8 cellular contexts compared by ENCODE assay signal in the genomic region with DNA sequence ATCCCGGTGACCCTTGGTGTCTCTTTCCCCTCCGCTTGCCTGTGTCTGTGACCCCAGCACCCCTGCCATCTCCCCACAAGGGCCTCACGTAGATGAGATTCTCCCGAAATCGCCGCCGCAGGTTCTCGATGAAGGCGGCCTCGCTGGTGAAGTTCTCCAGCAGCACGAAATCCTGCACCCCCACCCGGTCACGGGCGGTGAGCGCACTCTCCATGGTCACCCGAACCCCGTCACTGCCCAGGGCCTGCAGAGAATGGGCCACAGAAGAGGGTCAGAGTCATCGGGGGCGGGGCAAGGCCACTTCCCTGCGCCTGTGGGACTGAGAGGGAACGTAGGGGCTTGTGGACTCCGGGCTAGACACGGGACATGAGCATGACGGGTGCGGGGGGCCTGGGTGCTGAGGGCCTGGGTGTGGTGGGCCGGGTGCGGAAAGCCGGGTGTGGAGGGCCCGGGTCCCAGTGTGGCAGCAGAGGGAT. TPM values are rescaled to one million over a fixed set of nuclear protein-coding genes. Genes with fewer than 3 reads are reported as not detected.
A peak's percentile ranks its signal among the peaks of the same experiment; 100 is the strongest.
DNase-seq lines count a peak whose midpoint lies in the region; ATAC-seq, FAIRE-seq and TF ChIP-seq lines count a peak whose summit lies in the region.

No MANE protein-coding gene starts in this region.

- no peak for FAIRE-seq in HTR-8/SVneo (lab: Jason Lieb, UNC)

- H3K4me1 ChIP-seq in BLaER1 (peaks cover 46% of the 10 kb centered on the region), MM.1S (ENCODE audit: low read length) (peaks cover 11% of the 10 kb centered on the region; the same call in 1 of the 2 replicates), osteoblast (ENCODE audit: insufficient read depth, low read length) (peaks cover 19% of the 10 kb centered on the region)

- H3K9me2 ChIP-seq in MM.1S (replicated peaks; ENCODE audit: insufficient read depth, low read length): no peaks in the 10 kb centered on the region

- no peak overlapping the region for H2AFZ ChIP-seq in MM.1S (ENCODE audit: low read length)
- no peak overlapping the region for H2AFZ ChIP-seq in osteoblast (ENCODE audit: low read length)

- H3K4me3 Mint-ChIP-seq in effector memory CD8-positive, alpha-beta T cell: peak overlapping the region; percentile 35 to 53

- no peak overlapping the region for H3K4me3 ChIP-seq in BLaER1
- H3K4me3 ChIP-seq in MM.1S (ENCODE audit: low read length): no peak overlapping the region
- H3K4me3 ChIP-seq in osteoblast (ENCODE audit: insufficient read depth, low read length): peak overlapping the region; percentile 82

- peaks cover 22% of the 10 kb centered on the region for H3K36me3 Mint-ChIP-seq in effector memory CD8-positive, alpha-beta T cell (ENCODE audit: insufficient read depth)

- H4K20me1 ChIP-seq in BLaER1 (peaks cover 40% of the 10 kb centered on the region), MM.1S (ENCODE audit: insufficient read depth, low read length) (no peaks in the 10 kb centered on the region), osteoblast (ENCODE audit: insufficient read depth, low read length) (peaks cover 27% of the 10 kb centered on the region)

- H3K79me2 ChIP-seq in MM.1S (ENCODE audit: low read length) (peaks cover 11% of the 10 kb centered on the region), osteoblast (ENCODE audit: insufficient read depth, low read length) (peaks cover 45% of the 10 kb centered on the region)

- H3K9ac ChIP-seq in BLaER1 (no peak overlapping the region), MM.1S (ENCODE audit: low read length) (no peak overlapping the region)

- H3K9me3 ChIP-seq in BLaER1 (no peaks in the 10 kb centered on the region), MM.1S (replicated peaks; ENCODE audit: insufficient read depth, low read length) (no peaks in the 10 kb centered on the region), osteoblast (ENCODE audit: low read depth, low read length) (no peaks in the 10 kb centered on the region)

- H3K4me1 Mint-ChIP-seq in effector memory CD8-positive, alpha-beta T cell (ENCODE audit: low read depth in 2 of 2): peaks cover 6 to 10% of the 10 kb centered on the region in 2 donors

- H3K27me3 Mint-ChIP-seq in effector memory CD8-positive, alpha-beta T cell: no peaks in the 10 kb centered on the region

- no peak for DNase-seq in MM.1S
- DNase-seq in effector memory CD8-positive, alpha-beta T cell: no peak
- peak; percentile 81 for DNase-seq in osteoblast (ENCODE audit: insufficient read length, low spot score, missing footprints)
- no peak for DNase-seq in HTR-8/SVneo (ENCODE audit: insufficient read length, low spot score)
- no peak for DNase-seq in NCI-H345 (lab: John Stamatoyannopoulos, UW)
- no peak for DNase-seq in activated gamma-delta T cell treated with Interleukin-2 at 50 U/mL for 16 hours

- no peaks in the 10 kb centered on the region for H3F3A ChIP-seq in MM.1S (ENCODE audit: insufficient read depth, low read length)

- TF ChIP-seq CTCF in MM.1S (IDR thresholded peaks at IDR 0.05; ENCODE audit: low read length) (no peak), osteoblast (IDR thresholded peaks at IDR 0.05; ENCODE audit: extremely low read depth, low read depth, low read length) (no peak)

- H3K27ac ChIP-seq in BLaER1 (no peak overlapping the region), MM.1S (ENCODE audit: low read length) (no peak overlapping the region), osteoblast (ENCODE audit: low read depth, low read length) (no peak overlapping the region)

- H3K27me3 ChIP-seq in BLaER1 (no peaks in the 10 kb centered on the region), MM.1S (replicated peaks; ENCODE audit: insufficient read depth, low read length) (no peaks in the 10 kb centered on the region), osteoblast (ENCODE audit: insufficient read depth, low read length) (no peaks in the 10 kb centered on the region)

- ATAC-seq in effector memory CD8-positive, alpha-beta T cell (replicated peaks): no peak
- no peak for ATAC-seq in GM21515 (IDR thresholded peaks at IDR 0.05; ENCODE audit: unreplicated experiment)

- H3K9me3 Mint-ChIP-seq in effector memory CD8-positive, alpha-beta T cell: no peaks in the 10 kb centered on the region

- H3K4me2 ChIP-seq in BLaER1 (peak overlapping the region; percentile 98), MM.1S (ENCODE audit: low read depth, low read length) (peak overlapping the region; percentile 23; the same call in 1 of the 2 replicates), osteoblast (ENCODE audit: insufficient read depth, low read length) (peak overlapping the region; percentile 93)

- H3K36me3 ChIP-seq in BLaER1 (peaks cover 34% of the 10 kb centered on the region), MM.1S (replicated peaks; ENCODE audit: insufficient read depth, low read length) (no peaks in the 10 kb centered on the region), osteoblast (ENCODE audit: insufficient read depth, low read length) (peaks cover 37% of the 10 kb centered on the region)

- peak overlapping the region in 1 of 2 donors; percentile 53 for H3K27ac Mint-ChIP-seq in effector memory CD8-positive, alpha-beta T cell

RNA-seq across cellular contexts. Expression of gene MYO1C, which starts 8.4 kb away (rescaled TPM):
- total RNA-seq in osteoblast: 204 and 250 TPM in 2 replicates

RNA-seq across cellular contexts. Expression of gene CRK, which starts 28.1 kb away (rescaled TPM):
- total RNA-seq in osteoblast: 102 and 109 TPM in 2 replicates

RNA-seq across cellular contexts. Expression of gene INPP5K, which starts 32.3 kb away (rescaled TPM):
- total RNA-seq in osteoblast: 40.4 and 51.4 TPM in 2 replicates

Comparison
In these comparisons a context has a peak if more than half of its experiments do, and no peak if none do; other contexts are left out.
1. H3K4me2 ChIP-seq: peak in every context shown above with its lines; median percentile 98 in BLaER1; 93 in osteoblast; 23 in MM.1S.